Comparison of ENCODE assay signal across 8 cellular contexts in genomic region chr12:31897791-31898503, GRCh38.
DNase-seq lines count a peak whose midpoint lies in the region; ATAC-seq and TF ChIP-seq lines count a peak whose summit lies in the region.

No MANE protein-coding gene starts in this region.

- no peak for TF ChIP-seq EP300 in upper lobe of left lung (IDR thresholded peaks at IDR 0.05)

- no peaks in the 10 kb centered on the region for H3K9me2 ChIP-seq in DOHH2 (replicated peaks; ENCODE audit: control insufficient read depth, low read length)

- CTCF ChIA-PET in WTC11 (lab: Charles Lee) = interaction anchor here (0.9 kb wide), 1 partner anchor 163 kb away, joined by 3 read pairs; no protein-coding TSS in a partner anchor

- H3K4me3 Mint-ChIP-seq in WTC11 = peak overlapping the region; percentile 7

- no peak for TF ChIP-seq POLR2A in upper lobe of left lung (IDR thresholded peaks at IDR 0.05)

- H3K4me1 Mint-ChIP-seq in WTC11 = peaks cover 31% of the 10 kb centered on the region

- peaks cover 21% of the 10 kb centered on the region for H3K36me3 ChIP-seq in DOHH2 (ENCODE audit: control insufficient read depth, low read length)
- no peaks in the 10 kb centered on the region for H3K36me3 ChIP-seq in upper lobe of left lung

- H3K27me3 Mint-ChIP-seq in WTC11 (ENCODE audit: low read depth) = peaks cover 3% of the 10 kb centered on the region; the same call in 1 of the 2 replicates

- H3K27me3 ChIP-seq in DOHH2 (ENCODE audit: control insufficient read depth, low read length) (no peaks in the 10 kb centered on the region), right cardiac atrium (ENCODE audit: control insufficient read depth, insufficient read depth) (no peaks in the 10 kb centered on the region), upper lobe of left lung (no peaks in the 10 kb centered on the region)

- peak; percentile 14 for TF ChIP-seq CTCF in DOHH2 (IDR thresholded peaks at IDR 0.05; ENCODE audit: low read depth, low read length, poor library complexity, severe bottlenecking)
- no peak for TF ChIP-seq CTCF in WTC11 (IDR thresholded peaks at IDR 0.05)
- TF ChIP-seq CTCF in upper lobe of left lung (IDR thresholded peaks at IDR 0.05) = no peak

- WGBS in right cardiac atrium = 42% methylated on average over 10 of the region's 10 CpGs
- WGBS in upper lobe of left lung, 2 donors = 43 to 48% methylated on average over 10 of the region's 10 CpGs

- peak; percentile 79 for DNase-seq in M059J (ENCODE audit: low read depth)
- DNase-seq in WTC11 (ENCODE audit: low spot score) = peak; percentile 37
- peak in 2 of 3 donors; percentile 24 to 55 for DNase-seq in right cardiac atrium
- DNase-seq in upper lobe of left lung = peak; percentile 48 to 54
- DNase-seq in cerebellar cortex (ENCODE audit: low spot score) = no peak

- peak overlapping the region; percentile 66 for H3K4me3 ChIP-seq in DOHH2 (ENCODE audit: low read length)
- no peak overlapping the region for H3K4me3 ChIP-seq in right cardiac atrium (ENCODE audit: low read length)
- H3K4me3 ChIP-seq in upper lobe of left lung = no peak overlapping the region

- H3K27ac Mint-ChIP-seq in WTC11 = peak overlapping the region; percentile 73

- H3F3A ChIP-seq in DOHH2 (ENCODE audit: control insufficient read depth, insufficient read depth) = peaks cover 26% of the 10 kb centered on the region

- H3K4me1 ChIP-seq in DOHH2 (ENCODE audit: control insufficient read depth, low read length) (peaks cover 72% of the 10 kb centered on the region), right cardiac atrium (ENCODE audit: control insufficient read depth, insufficient read depth, low read length) (no peaks in the 10 kb centered on the region), upper lobe of left lung (peaks cover 8 to 21% (median 12%) of the 10 kb centered on the region in 4 donors)

- peaks cover 5% of the 10 kb centered on the region for H3K36me3 Mint-ChIP-seq in WTC11

- no peaks in the 10 kb centered on the region for H3K79me2 ChIP-seq in DOHH2 (ENCODE audit: control insufficient read depth, low read length)

- ATAC-seq in WTC11 (peak; percentile 93), right cardiac atrium (peak in 1 of 2 donors; percentile 47), upper lobe of left lung (ENCODE audit: low FRiP score in 2 of 2) (peak in 1 of 2 donors; percentile 43), GM21825 (IDR thresholded peaks at IDR 0.05; ENCODE audit: unreplicated experiment) (no peak), HG02798 (IDR thresholded peaks at IDR 0.05; ENCODE audit: poor library complexity, unreplicated experiment) (no peak)

- H3K9me3 ChIP-seq in DOHH2 (ENCODE audit: control insufficient read depth, insufficient read depth, low read length) (peaks cover 33% of the 10 kb centered on the region; the same call in 1 of the 2 replicates), right cardiac atrium (ENCODE audit: control insufficient read depth, low read length) (no peaks in the 10 kb centered on the region), upper lobe of left lung (peaks cover 0 to 5% (median 0%) of the 10 kb centered on the region in 4 donors)

- no peaks in the 10 kb centered on the region for H4K20me1 ChIP-seq in DOHH2 (ENCODE audit: control insufficient read depth, insufficient read depth, low read depth, low read length)

- H3K27ac ChIP-seq in DOHH2 (ENCODE audit: low read depth, low read length) (peak overlapping the region; percentile 98), right cardiac atrium (ENCODE audit: low read length) (no peak overlapping the region), upper lobe of left lung (peak overlapping the region; percentile 57 to 82 (median 78))

- POLR2A ChIA-PET in WTC11 (lab: Charles Lee) = no interaction called here

- intact Hi-C loops in right cardiac atrium (cut with DNase I) = no loop called here

- H3K9me3 Mint-ChIP-seq in WTC11 = peaks cover 8% of the 10 kb centered on the region

- H3K4me2 ChIP-seq in DOHH2 (ENCODE audit: low read length) = peak overlapping the region; percentile 75

TF ChIP-seq in WTC11, 78 proteins besides CTCF, POLR2A, EP300 and RAD21:
- TF ChIP-seq ZNF281 (CRISPR knock-in tag; IDR thresholded peaks at IDR 0.05) = 0 out of 2 replicates have a peak, but pooled peaks have one; percentile 33
- peak; percentile 80 for TF ChIP-seq USF2 (CRISPR knock-in tag; IDR thresholded peaks at IDR 0.05)
- no peak for TF ChIP-seq TP53 (CRISPR knock-in tag; IDR thresholded peaks at IDR 0.05)
- TF ChIP-seq, protein P1, sequence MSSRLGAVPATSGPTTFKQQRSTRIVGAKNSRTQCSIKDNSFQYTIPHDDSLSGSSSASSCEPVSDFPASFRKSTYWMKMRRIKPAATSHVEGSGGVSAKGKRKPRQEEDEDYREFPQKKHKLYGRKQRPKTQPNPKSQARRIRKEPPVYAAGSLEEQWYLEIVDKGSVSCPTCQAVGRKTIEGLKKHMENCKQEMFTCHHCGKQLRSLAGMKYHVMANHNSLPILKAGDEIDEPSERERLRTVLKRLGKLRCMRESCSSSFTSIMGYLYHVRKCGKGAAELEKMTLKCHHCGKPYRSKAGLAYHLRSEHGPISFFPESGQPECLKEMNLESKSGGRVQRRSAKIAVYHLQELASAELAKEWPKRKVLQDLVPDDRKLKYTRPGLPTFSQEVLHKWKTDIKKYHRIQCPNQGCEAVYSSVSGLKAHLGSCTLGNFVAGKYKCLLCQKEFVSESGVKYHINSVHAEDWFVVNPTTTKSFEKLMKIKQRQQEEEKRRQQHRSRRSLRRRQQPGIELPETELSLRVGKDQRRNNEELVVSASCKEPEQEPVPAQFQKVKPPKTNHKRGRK (CRISPR knock-in tag; IDR thresholded peaks at IDR 0.05; ENCODE audit: borderline replicate concordance) = no peak
- TF ChIP-seq, protein P2, sequence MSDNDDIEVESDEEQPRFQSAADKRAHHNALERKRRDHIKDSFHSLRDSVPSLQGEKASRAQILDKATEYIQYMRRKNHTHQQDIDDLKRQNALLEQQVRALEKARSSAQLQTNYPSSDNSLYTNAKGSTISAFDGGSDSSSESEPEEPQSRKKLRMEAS (CRISPR knock-in tag; IDR thresholded peaks at IDR 0.05) = peak; percentile 43; the same call in 1 of the 2 replicates
- TF ChIP-seq ETV6 (CRISPR knock-in tag; IDR thresholded peaks at IDR 0.05) = peak; percentile 90
- TF ChIP-seq ZNF232 (CRISPR knock-in tag; IDR thresholded peaks at IDR 0.05) = 0 out of 2 replicates have a peak, but pooled peaks have one; percentile 48
- no peak for TF ChIP-seq NR3C1 (CRISPR knock-in tag; conservative IDR thresholded peaks at IDR 0.05; ENCODE audit: low read depth)
- 0 out of 2 replicates have a peak, but pooled peaks have one; percentile 34 for TF ChIP-seq FOXK1 (CRISPR knock-in tag; IDR thresholded peaks at IDR 0.05)
- TF ChIP-seq ATF1 (CRISPR knock-in tag; IDR thresholded peaks at IDR 0.05) = no peak
